9 cellular contexts compared by ENCODE assay signal in genomic region chr11:64877390-64878222, GRCh38. TPM values are rescaled to one million over a fixed set of nuclear protein-coding genes. Genes with fewer than 3 reads are reported as not detected.
DNase-seq lines count a peak whose midpoint lies in the region; ATAC-seq, FAIRE-seq and TF ChIP-seq lines count a peak whose summit lies in the region.
"Had no signal": no experiment of that assay in that cellular context is flagged by ENCODE, and none has a peak within 500 bp of the region (broad histone marks: within the 10 kb centered on the region; RNA-seq: fewer than 3 reads in every experiment).

No MANE protein-coding gene starts in this region.

- H3K27me3 Mint-ChIP-seq in CD14-positive monocyte (ENCODE audit: low read depth in 3 of 3): peaks cover 0 to 20% (median 9%) of the 10 kb centered on the region in 3 donors

- no peak for FAIRE-seq in pancreas (lab: Jason Lieb, UNC)

- H3K79me2 ChIP-seq in SU-DHL-6 (ENCODE audit: insufficient read depth, low read length) (peaks cover 54% of the 10 kb centered on the region), fibroblast of lung (ENCODE audit: control insufficient read depth, insufficient read depth, low read length) (peaks cover 52% of the 10 kb centered on the region)

- H3K4me3 Mint-ChIP-seq in CD14-positive monocyte: peak overlapping the region; percentile 96 to 100

- TF ChIP-seq CTCF in CD14-positive monocyte (IDR thresholded peaks at IDR 0.05): no peak
- TF ChIP-seq CTCF in SU-DHL-6 (IDR thresholded peaks at IDR 0.05; ENCODE audit: insufficient read depth, low read length, poor library complexity, severe bottlenecking): no peak
- TF ChIP-seq CTCF in fibroblast of lung (conservative IDR thresholded peaks at IDR 0.05 in 1 of 2, IDR thresholded peaks at IDR 0.05 in 1 of 2; ENCODE audit: low read depth in 1 of 2, low read length in 2 of 2): no peak
- TF ChIP-seq CTCF in pancreas (IDR thresholded peaks at IDR 0.05): no peak

- peaks cover 8% of the 10 kb centered on the region for H3K4me1 ChIP-seq in fibroblast of lung (ENCODE audit: control insufficient read depth, extremely low read depth, insufficient read depth, low read length)
- peaks cover 4 to 22% (median 18%) of the 10 kb centered on the region in 3 donors for H3K4me1 ChIP-seq in pancreas

- H3K36me3 Mint-ChIP-seq in CD14-positive monocyte: peaks cover 37 to 42% of the 10 kb centered on the region in 2 donors

- H2AFZ ChIP-seq in SU-DHL-6 (ENCODE audit: low read depth, low read length, severe bottlenecking): no peak overlapping the region
- H2AFZ ChIP-seq in fibroblast of lung (ENCODE audit: low read length): no peak overlapping the region

- intact Hi-C loops in CD14-positive monocyte (cut with micrococcal nuclease) (loop anchor here (1.0 to 2.0 kb wide), 2 partner anchors 9 to 15 kb away; no protein-coding TSS in a partner anchor), pancreas (cut with DNase I) (no loop called here)

- H3K27ac Mint-ChIP-seq in CD14-positive monocyte: peak overlapping the region; percentile 83 to 100 (median 92)

- H3K9ac ChIP-seq in SU-DHL-6 (ENCODE audit: low read length) (peak overlapping the region; percentile 91), fibroblast of lung (ENCODE audit: insufficient read depth, low read length) (peak overlapping the region; percentile 90)

- H3K4me2 ChIP-seq in SU-DHL-6 (ENCODE audit: low read depth, low read length, poor library complexity, severe bottlenecking): peak overlapping the region; percentile 77
- peak overlapping the region; percentile 88 for H3K4me2 ChIP-seq in fibroblast of lung (ENCODE audit: extremely low read depth, insufficient read depth, low read length)

- H3K4me1 Mint-ChIP-seq in CD14-positive monocyte: peaks cover 70% of the 10 kb centered on the region

- H3K9me3 Mint-ChIP-seq in CD14-positive monocyte: peaks cover 0 to 5% (median 0%) of the 10 kb centered on the region in 7 donors

- H3K27ac ChIP-seq in SU-DHL-6 (ENCODE audit: low read depth, low read length) (peak overlapping the region; percentile 82), fibroblast of lung (ENCODE audit: insufficient read depth, low read length) (peak overlapping the region; percentile 73), pancreas (peak overlapping the region; percentile 29 to 76 (median 64))

- WGBS in pancreas, 2 donors: 1 to 3% methylated on average over 28 to 41 of the region's 41 CpGs

- H3F3A ChIP-seq in SU-DHL-6 (ENCODE audit: insufficient read depth): peaks cover 32% of the 10 kb centered on the region

- H3K4me3 ChIP-seq in SU-DHL-6 (ENCODE audit: insufficient read depth, low read length, poor library complexity, severe bottlenecking) (peak overlapping the region; percentile 90), fibroblast of lung (replicated peaks in 1 of 4; ENCODE audit: control extremely low read depth in 1 of 4, insufficient read depth in 1 of 4, low read depth in 3 of 4, low read length in 4 of 4) (peak overlapping the region; percentile 75 to 99 (median 84)), pancreas (peak overlapping the region; percentile 53 to 97 (median 72))

- no peaks in the 10 kb centered on the region for H3K9me2 ChIP-seq in SU-DHL-6 (replicated peaks; ENCODE audit: insufficient read depth, low read length)

- DNase-seq in CD14-positive monocyte (ENCODE audit: low spot score) (no peak), fibroblast of lung (ENCODE audit: low read depth in 2 of 2) (no peak), pancreas (peak in 2 of 6 donors; percentile 66 to 85), AG08395 (ENCODE audit: low spot score) (no peak), NCI-H510A treated with DMSO at 0.1 percent for 48 hours (lab: John Stamatoyannopoulos, UW) (no peak), NCI-H2227 (lab: John Stamatoyannopoulos, UW; ENCODE audit: unreplicated experiment) (no peak)

- H3K9me3 ChIP-seq in SU-DHL-6 (ENCODE audit: insufficient read depth, low read length) (no peaks in the 10 kb centered on the region), fibroblast of lung (ENCODE audit: control insufficient read depth, insufficient read depth, low read depth, low read length) (no peaks in the 10 kb centered on the region), pancreas (no peaks in the 10 kb centered on the region)

- no peaks in the 10 kb centered on the region for H3K27me3 ChIP-seq in SU-DHL-6 (ENCODE audit: low read length)
- H3K27me3 ChIP-seq in fibroblast of lung (ENCODE audit: control insufficient read depth, insufficient read depth, low read length): no peaks in the 10 kb centered on the region
- no peaks in the 10 kb centered on the region for H3K27me3 ChIP-seq in pancreas

- no peaks in the 10 kb centered on the region; the same call in 1 of the 2 replicates for H4K20me1 ChIP-seq in SU-DHL-6 (ENCODE audit: low read depth, low read length)
- no peaks in the 10 kb centered on the region for H4K20me1 ChIP-seq in fibroblast of lung (ENCODE audit: control insufficient read depth, extremely low read depth, insufficient read depth, low read length)

- H3K36me3 ChIP-seq in SU-DHL-6 (ENCODE audit: low read length) (no peaks in the 10 kb centered on the region), fibroblast of lung (ENCODE audit: control insufficient read depth, insufficient read depth, low read length) (peaks cover 18% of the 10 kb centered on the region), pancreas (peaks cover 0 to 9% (median 0%) of the 10 kb centered on the region in 3 donors)

- ATAC-seq in GM21390 (IDR thresholded peaks at IDR 0.05; ENCODE audit: unreplicated experiment) (peak; percentile 6), pancreas (peak; percentile 1 to 6 (median 4))

RNA-seq across cellular contexts. Expression of gene EHD1, which starts 0.8 kb away (rescaled TPM):
- polyA plus RNA-seq in CD14-positive monocyte (10 to 100 TPM; 30.3 to 48.4 TPM), fibroblast of lung (240 and 248 TPM in 2 replicates), pancreas (10 to 100 TPM; 10.1 to 10.6 TPM)
- total RNA-seq in fibroblast of lung (40.8 and 71.3 TPM in 2 replicates), pancreas (10 to 100 TPM; 13.8 to 22.1 (median 17.9) TPM)
- polyA plus RNA-seq in fibroblast of lung (2012): 181 and 192 TPM in 2 replicates
- polyA minus RNA-seq in fibroblast of lung (ENCODE audit: low replicate concordance): 634 and 716 TPM in 2 replicates

RNA-seq across cellular contexts. Expression of gene CDC42BPG, which starts 33.2 kb away (rescaled TPM):
- polyA plus RNA-seq in CD14-positive monocyte (not detected), fibroblast of lung (0.02 and 0.03 TPM in 2 replicates), pancreas (10 to 100 TPM; 11.6 to 23.8 TPM)
- total RNA-seq in fibroblast of lung (0.33 and 0.77 TPM in 2 replicates), pancreas (10 to 100 TPM in 5 of 6 donors, 1 to 10 TPM in 1; 9.7 to 16.8 (median 12.7) TPM)
- 0.13 TPM in 2 replicates for polyA plus RNA-seq in fibroblast of lung (2012)
- not detected in 2 replicates for polyA minus RNA-seq in fibroblast of lung (ENCODE audit: low replicate concordance)

RNA-seq across cellular contexts. Expression of gene ATG2A, which starts 39.4 kb away (rescaled TPM):
- polyA plus RNA-seq in CD14-positive monocyte (1 to 10 TPM; 2.6 to 4.0 TPM), fibroblast of lung (3.1 and 5.1 TPM in 2 replicates), pancreas (10 to 100 TPM; 33.1 to 34.1 TPM)
- total RNA-seq in fibroblast of lung (7.4 and 9.9 TPM in 2 replicates), pancreas (10 to 100 TPM; 13.3 to 18.4 (median 15.5) TPM)
- 9.5 and 15.8 TPM in 2 replicates for polyA plus RNA-seq in fibroblast of lung (2012)
- polyA minus RNA-seq in fibroblast of lung (ENCODE audit: low replicate concordance): 14.8 and 32.3 TPM in 2 replicates

RNA-seq across cellular contexts. Expression of gene PPP2R5B, which starts 46.9 kb away (rescaled TPM):
- polyA plus RNA-seq in CD14-positive monocyte (1 to 10 TPM; 9.0 to 9.4 TPM), fibroblast of lung (10.9 and 12.4 TPM in 2 replicates), pancreas (10 to 100 TPM; 21.8 to 24.2 TPM)
- total RNA-seq in fibroblast of lung (6.2 and 12.1 TPM in 2 replicates), pancreas (10 to 100 TPM in 4 of 6 donors, 1 to 10 TPM in 2; 6.3 to 14.1 (median 10.7) TPM)
- 13.2 and 14.5 TPM in 2 replicates for polyA plus RNA-seq in fibroblast of lung (2012)
- polyA minus RNA-seq in fibroblast of lung (ENCODE audit: low replicate concordance): 13.4 and 24.2 TPM in 2 replicates

RNA-seq across cellular contexts. Expression of gene GPHA2, which starts 58.1 kb away (rescaled TPM):
- not detected for polyA plus RNA-seq in CD14-positive monocyte
- total RNA-seq in fibroblast of lung: not detected in 2 replicates
- not detected in 2 replicates for polyA plus RNA-seq in fibroblast of lung
- polyA plus RNA-seq in fibroblast of lung (2012): not detected in 2 replicates
- not detected in 2 replicates for polyA minus RNA-seq in fibroblast of lung (ENCODE audit: low replicate concordance)
- 10 to 100 TPM in 5 of 6 donors, 1 to 10 TPM in 1; 9.5 to 16.3 (median 14.2) TPM for total RNA-seq in pancreas
- 1 to 10 TPM; 4.2 to 5.1 TPM for polyA plus RNA-seq in pancreas
- total RNA-seq: M059J had no signal

Comparison
In these comparisons a context has a peak if more than half of its experiments do, and no peak if none do; other contexts are left out.
1. RNA of gene CDC42BPG, which starts 33.2 kb away (polyA plus RNA-seq): 11.6 to 23.8 TPM in pancreas; 0.02 to 0.13 TPM in fibroblast of lung and not detected in CD14-positive monocyte; every median in the first group is over 10 times any median in the second.
2. intact Hi-C loops: an anchor here in CD14-positive monocyte (1.0 to 2.0 kb wide); none called in pancreas.
3. Peak in every context shown above with its lines, with median percentiles within 50 percentile points of each other: H3K27ac ChIP-seq and H3K4me3 ChIP-seq.